1 cellular context compared by ENCODE assay signal in genomic region chr6:16206595-16207037, GRCh38.
TF ChIP-seq lines count a peak whose summit lies in the region.

No MANE protein-coding gene starts in this region.

TF ChIP-seq in K562, 482 proteins besides CTCF, POLR2A, EP300 and RAD21 (continued from another document and continues in another):
- TF ChIP-seq ZNF592 (IDR thresholded peaks at IDR 0.05) (0 out of 2 replicates have a peak, but pooled peaks have one; percentile 34), TBP (optimal IDR thresholded peaks at IDR 0.05; ENCODE audit: low read depth, low read length) (peak; percentile 28), ERF (CRISPR knock-in tag; IDR thresholded peaks at IDR 0.05) (no peak), FOXP4 (CRISPR knock-in tag; IDR thresholded peaks at IDR 0.05; ENCODE audit: borderline replicate concordance) (no peak), ZNF184 (CRISPR knock-in tag; IDR thresholded peaks at IDR 0.05) (no peak), SMAD2 (IDR thresholded peaks at IDR 0.05; ENCODE audit: low read depth, low read length) (no peak), BHLHE40 (IDR thresholded peaks at IDR 0.05; ENCODE audit: low read length) (no peak), ARID2 (IDR thresholded peaks at IDR 0.05) (0 out of 2 replicates have a peak, but pooled peaks have one; percentile 40), MBD1 (CRISPR knock-in tag; IDR thresholded peaks at IDR 0.05) (no peak), TCF3 (CRISPR knock-in tag; IDR thresholded peaks at IDR 0.05) (peak; percentile 22; the same call in 1 of the 2 replicates), HNRNPK (IDR thresholded peaks at IDR 0.05; ENCODE audit: low read depth, low read length, poor library complexity, severe bottlenecking) (no peak), POLR2H (tag; IDR thresholded peaks at IDR 0.05; ENCODE audit: low read depth) (no peak), NCOR1 (IDR thresholded peaks at IDR 0.05) (no peak), IRF1 (CRISPR knock-in tag; IDR thresholded peaks at IDR 0.05; ENCODE audit: borderline replicate concordance) (no peak), TSC22D4 (tag; IDR thresholded peaks at IDR 0.05) (no peak), ZBTB8A (IDR thresholded peaks at IDR 0.05; ENCODE audit: partially characterized antibody) (no peak), JUN (IDR thresholded peaks at IDR 0.05; ENCODE audit: borderline replicate concordance, low read depth, low read length) (no peak), JUN (CRISPR knock-in tag; IDR thresholded peaks at IDR 0.05; ENCODE audit: borderline replicate concordance) (no peak), TRIM25 (IDR thresholded peaks at IDR 0.05; ENCODE audit: borderline replicate concordance) (no peak), NELFE (IDR thresholded peaks at IDR 0.05; ENCODE audit: insufficient read depth, insufficient read length) (no peak), NEUROD1 (IDR thresholded peaks at IDR 0.05; ENCODE audit: borderline replicate concordance, low read depth, low read length, partially characterized antibody) (no peak), ZNF239 (CRISPR knock-in tag; IDR thresholded peaks at IDR 0.05) (no peak), TOE1 (IDR thresholded peaks at IDR 0.05; ENCODE audit: borderline replicate concordance) (no peak), TOE1 (CRISPR knock-in tag; IDR thresholded peaks at IDR 0.05; ENCODE audit: borderline replicate concordance, low read depth) (no peak), YY1 (IDR thresholded peaks at IDR 0.05; ENCODE audit: borderline replicate concordance in 1 of 3, control insufficient read depth in 1 of 3, extremely low read depth in 1 of 3, insufficient read depth in 3 of 3, insufficient read length in 1 of 3, insufficient replicate concordance in 2 of 3, low read depth in 1 of 3, low read length in 2 of 3) (no peak), ZNF75A (CRISPR knock-in tag; IDR thresholded peaks at IDR 0.05) (no peak), MTA1 (IDR thresholded peaks at IDR 0.05; ENCODE audit: borderline replicate concordance) (no peak), TBL1XR1 (IDR thresholded peaks at IDR 0.05; ENCODE audit: low read length in 2 of 2) (peak in 1 of 2 experiments; percentile 36; a peak in 1 of 4 replicates), NFXL1 (CRISPR knock-in tag; IDR thresholded peaks at IDR 0.05) (no peak), FUS (optimal IDR thresholded peaks at IDR 0.05; ENCODE audit: low read depth, low read length) (no peak), HNRNPLL (IDR thresholded peaks at IDR 0.05; ENCODE audit: low read depth, low read length, poor library complexity, severe bottlenecking) (no peak), ZBED1 (IDR thresholded peaks at IDR 0.05) (no peak), CBX1 (IDR thresholded peaks at IDR 0.05; ENCODE audit: low read depth) (no peak), JUND (IDR thresholded peaks at IDR 0.05; ENCODE audit: borderline replicate concordance, low read depth, low read length) (peak; percentile 38; the same call in 1 of the 2 replicates), JUND (tag; IDR thresholded peaks at IDR 0.05; ENCODE audit: borderline replicate concordance, low read depth, low read length) (no peak; the same call in 2 of the 3 replicates), ZNF766 (CRISPR knock-in tag; conservative IDR thresholded peaks at IDR 0.05) (no peak), ZBTB9 (CRISPR knock-in tag; IDR thresholded peaks at IDR 0.05) (no peak), MITF (IDR thresholded peaks at IDR 0.05) (no peak), FOXJ2 (tag; IDR thresholded peaks at IDR 0.05) (no peak), KLF6 (CRISPR knock-in tag; IDR thresholded peaks at IDR 0.05; ENCODE audit: borderline replicate concordance) (no peak), ZSCAN29 (IDR thresholded peaks at IDR 0.05) (peak; percentile 86), ETV1 (tag; conservative IDR thresholded peaks at IDR 0.05; ENCODE audit: low read depth) (peak; percentile 95), ZBTB1 (CRISPR knock-in tag; IDR thresholded peaks at IDR 0.05; ENCODE audit: borderline replicate concordance, low read depth) (no peak), PTRF (tag; IDR thresholded peaks at IDR 0.05) (no peak), CEBPB (tag; IDR thresholded peaks at IDR 0.05) (no peak), GTF2F1 (IDR thresholded peaks at IDR 0.05; ENCODE audit: low read depth, low read length) (no peak), MEF2D (tag; conservative IDR thresholded peaks at IDR 0.05; ENCODE audit: low read depth) (no peak), RBFOX2 (IDR thresholded peaks at IDR 0.05; ENCODE audit: low read depth, low read length) (no peak), NCOA1 (IDR thresholded peaks at IDR 0.05; ENCODE audit: low read depth) (no peak), CC2D1A (IDR thresholded peaks at IDR 0.05) (peak; percentile 82), NFRKB (IDR thresholded peaks at IDR 0.05; ENCODE audit: low read depth) (no peak), AFF1 (IDR thresholded peaks at IDR 0.05; ENCODE audit: low read depth in 1 of 2, partially characterized antibody in 2 of 2) (peak in 1 of 2 experiments; percentile 21)
